ENCODE assay signal across 19 cellular contexts in genomic region chr19:8536282-8536681, GRCh38. TPM values are rescaled to one million over a fixed set of nuclear protein-coding genes. Genes with fewer than 3 reads are reported as not detected.
A peak's percentile ranks its signal among the peaks of the same experiment; 100 is the strongest.
DNase-seq lines count a peak whose midpoint lies in the region; ATAC-seq and TF ChIP-seq lines count a peak whose summit lies in the region.
"Had no signal": no experiment of that assay in that cellular context is flagged by ENCODE, and none has a peak within 500 bp of the region (broad histone marks: within the 10 kb centered on the region; RNA-seq: fewer than 3 reads in every experiment).

No MANE protein-coding gene starts in this region.

- no peak for DNase-seq in activated CD8-positive, alpha-beta T cell treated with anti-CD3 and anti-CD28 coated beads, Interleukin-2, amount 10 ng/mL, durations not matched to agents 7 days and 5 days
- DNase-seq in activated CD8-positive, alpha-beta T cell treated with anti-CD3 and anti-CD28 coated beads for 36 hours = no peak
- DNase-seq in T-helper 17 cell = no peak
- no peak for DNase-seq in memory B cell (ENCODE audit: low spot score in 2 of 2)
- no peak for DNase-seq in upper lobe of right lung
- DNase-seq in left ventricle myocardium superior = no peak
- no peak for DNase-seq in HuH-7 (ENCODE audit: low spot score)
- DNase-seq in NAMALWA (ENCODE audit: low spot score) = no peak
- DNase-seq: 8988T, BE2C, DMS79, KG1, NCI-H1694 treated with DMSO at 0.1 percent for 48 hours, NCI-H2107, NCI-H524, NCI-H82, OCI-M1, Right ventricle myocardium superior had no signal

- CTCF ChIA-PET in activated CD8-positive, alpha-beta T cell treated with anti-CD3 and anti-CD28 coated beads, Interleukin-2, amount 10 ng/mL, durations not matched to agents 7 days and 5 days (lab: Charles Lee) = no interaction called here
- CTCF ChIA-PET in activated CD8-positive, alpha-beta T cell treated with anti-CD3 and anti-CD28 coated beads for 36 hours (lab: Charles Lee) = no interaction called here

- H3K9me3 ChIP-seq in T-helper 17 cell (ENCODE audit: control insufficient read depth, low read length, poor library complexity, severe bottlenecking) = no peaks in the 10 kb centered on the region
- no peaks in the 10 kb centered on the region for H3K9me3 ChIP-seq in upper lobe of right lung
- H3K9me3 ChIP-seq: BE2C had no signal

- POLR2A ChIA-PET in activated CD8-positive, alpha-beta T cell treated with anti-CD3 and anti-CD28 coated beads, Interleukin-2, amount 10 ng/mL, durations not matched to agents 7 days and 5 days (lab: Charles Lee) = no interaction called here
- POLR2A ChIA-PET in activated CD8-positive, alpha-beta T cell treated with anti-CD3 and anti-CD28 coated beads for 36 hours (lab: Charles Lee) = no interaction called here

- peak overlapping the region; percentile 13 for H3K27ac Mint-ChIP-seq in activated CD8-positive, alpha-beta T cell treated with anti-CD3 and anti-CD28 coated beads, Interleukin-2, amount 10 ng/mL, durations not matched to agents 7 days and 5 days
- no peak overlapping the region for H3K27ac Mint-ChIP-seq in activated CD8-positive, alpha-beta T cell treated with anti-CD3 and anti-CD28 coated beads for 36 hours
- H3K27ac Mint-ChIP-seq in T-helper 17 cell (peak overlapping the region; percentile 85), memory B cell (peak overlapping the region; percentile 0)

- H3K9me3 Mint-ChIP-seq in activated CD8-positive, alpha-beta T cell treated with anti-CD3 and anti-CD28 coated beads, Interleukin-2, amount 10 ng/mL, durations not matched to agents 7 days and 5 days (ENCODE audit: insufficient read depth) = no peaks in the 10 kb centered on the region
- no peaks in the 10 kb centered on the region for H3K9me3 Mint-ChIP-seq in activated CD8-positive, alpha-beta T cell treated with anti-CD3 and anti-CD28 coated beads for 36 hours
- H3K9me3 Mint-ChIP-seq in memory B cell = no peaks in the 10 kb centered on the region

- ATAC-seq in activated CD8-positive, alpha-beta T cell treated with anti-CD3 and anti-CD28 coated beads, Interleukin-2, amount 10 ng/mL, durations not matched to agents 7 days and 5 days = no peak
- no peak for ATAC-seq in activated CD8-positive, alpha-beta T cell treated with anti-CD3 and anti-CD28 coated beads for 36 hours
- ATAC-seq in T-helper 17 cell (no peak), memory B cell (ENCODE audit: low read depth) (no peak), upper lobe of right lung (peak; percentile 7), left ventricle myocardium superior (no peak)
- ATAC-seq: HepG2 had no signal

- peaks cover 51% of the 10 kb centered on the region for H3K36me3 Mint-ChIP-seq in activated CD8-positive, alpha-beta T cell treated with anti-CD3 and anti-CD28 coated beads, Interleukin-2, amount 10 ng/mL, durations not matched to agents 7 days and 5 days (ENCODE audit: low read depth)
- H3K36me3 Mint-ChIP-seq in activated CD8-positive, alpha-beta T cell treated with anti-CD3 and anti-CD28 coated beads for 36 hours (ENCODE audit: low read depth) = no peaks in the 10 kb centered on the region
- H3K36me3 Mint-ChIP-seq in T-helper 17 cell (ENCODE audit: low read depth) (peaks cover 7% of the 10 kb centered on the region), memory B cell (peaks cover 35% of the 10 kb centered on the region)

- H3K4me1 ChIP-seq in upper lobe of right lung = no peaks in the 10 kb centered on the region
- H3K4me1 ChIP-seq: BE2C had no signal

- TF ChIP-seq CTCF in activated CD8-positive, alpha-beta T cell treated with anti-CD3 and anti-CD28 coated beads for 36 hours (IDR thresholded peaks at IDR 0.05) = no peak
- TF ChIP-seq CTCF in upper lobe of right lung (IDR thresholded peaks at IDR 0.05) = no peak

- intact Hi-C loops in activated CD8-positive, alpha-beta T cell treated with anti-CD3 and anti-CD28 coated beads for 36 hours (cut with micrococcal nuclease) = no loop called here
- intact Hi-C loops in upper lobe of right lung (cut with DNase I) (no loop called here), left ventricle myocardium superior (cut with micrococcal nuclease) (no loop called here)

- H3K4me1 Mint-ChIP-seq in activated CD8-positive, alpha-beta T cell treated with anti-CD3 and anti-CD28 coated beads, Interleukin-2, amount 10 ng/mL, durations not matched to agents 7 days and 5 days (ENCODE audit: low read depth) = no peaks in the 10 kb centered on the region
- H3K4me1 Mint-ChIP-seq in activated CD8-positive, alpha-beta T cell treated with anti-CD3 and anti-CD28 coated beads for 36 hours (ENCODE audit: low read depth) = no peaks in the 10 kb centered on the region
- H3K4me1 Mint-ChIP-seq in T-helper 17 cell (peaks cover 4% of the 10 kb centered on the region), memory B cell (no peaks in the 10 kb centered on the region)

- no peaks in the 10 kb centered on the region for H3K27me3 ChIP-seq in upper lobe of right lung

- no peak overlapping the region for H3K27ac ChIP-seq in upper lobe of right lung

- no peaks in the 10 kb centered on the region for H3K27me3 Mint-ChIP-seq in activated CD8-positive, alpha-beta T cell treated with anti-CD3 and anti-CD28 coated beads, Interleukin-2, amount 10 ng/mL, durations not matched to agents 7 days and 5 days (ENCODE audit: low read depth)
- no peaks in the 10 kb centered on the region for H3K27me3 Mint-ChIP-seq in activated CD8-positive, alpha-beta T cell treated with anti-CD3 and anti-CD28 coated beads for 36 hours
- H3K27me3 Mint-ChIP-seq in T-helper 17 cell (no peaks in the 10 kb centered on the region), memory B cell (no peaks in the 10 kb centered on the region)

- H3K4me3 ChIP-seq in upper lobe of right lung = no peak overlapping the region

- peaks cover 5% of the 10 kb centered on the region for H3K36me3 ChIP-seq in upper lobe of right lung
- H3K36me3 ChIP-seq: BE2C had no signal

- H3K4me3 Mint-ChIP-seq in activated CD8-positive, alpha-beta T cell treated with anti-CD3 and anti-CD28 coated beads, Interleukin-2, amount 10 ng/mL, durations not matched to agents 7 days and 5 days = no peak overlapping the region
- H3K4me3 Mint-ChIP-seq in activated CD8-positive, alpha-beta T cell treated with anti-CD3 and anti-CD28 coated beads for 36 hours = no peak overlapping the region
- H3K4me3 Mint-ChIP-seq in T-helper 17 cell = no peak overlapping the region
- H3K4me3 Mint-ChIP-seq in memory B cell = no peak overlapping the region

RNA-seq across cellular contexts. Expression of gene ZNF414, which starts 22.3 kb away (rescaled TPM):
- total RNA-seq in activated CD8-positive, alpha-beta T cell treated with anti-CD3 and anti-CD28 coated beads, Interleukin-2, amount 10 ng/mL, durations not matched to agents 7 days and 5 days = 10 to 100 TPM; 28.7 to 36.2 TPM
- total RNA-seq in activated CD8-positive, alpha-beta T cell treated with anti-CD3 and anti-CD28 coated beads for 36 hours = 10 to 100 TPM; 21.6 to 24.0 TPM
- total RNA-seq in T-helper 17 cell = 10 to 100 TPM; 45.1 to 46.2 TPM
- 23.4 TPM for total RNA-seq in upper lobe of right lung
- total RNA-seq in left ventricle myocardium superior = 12.9 TPM

RNA-seq across cellular contexts. Expression of gene PRAM1, which starts 33.8 kb away (rescaled TPM):
- total RNA-seq in activated CD8-positive, alpha-beta T cell treated with anti-CD3 and anti-CD28 coated beads, Interleukin-2, amount 10 ng/mL, durations not matched to agents 7 days and 5 days = 1 to 10 TPM; 2.3 to 2.7 TPM
- 1 to 10 TPM in 1 of 2 experiments, under 1 TPM in 1; 0.74 to 1.1 TPM for total RNA-seq in activated CD8-positive, alpha-beta T cell treated with anti-CD3 and anti-CD28 coated beads for 36 hours
- total RNA-seq in T-helper 17 cell (1 to 10 TPM; 5.2 to 7.4 TPM), upper lobe of right lung (31.3 TPM), left ventricle myocardium superior (0.59 TPM)
- total RNA-seq: HepG2 had no signal

RNA-seq across cellular contexts. Expression of gene MYO1F, which starts 41.0 kb away (rescaled TPM):
- 100 to 1,000 TPM; 254 to 266 TPM for total RNA-seq in activated CD8-positive, alpha-beta T cell treated with anti-CD3 and anti-CD28 coated beads, Interleukin-2, amount 10 ng/mL, durations not matched to agents 7 days and 5 days
- total RNA-seq in activated CD8-positive, alpha-beta T cell treated with anti-CD3 and anti-CD28 coated beads for 36 hours = 10 to 100 TPM; 21.0 to 21.4 TPM
- total RNA-seq in T-helper 17 cell (100 to 1,000 TPM; 270 to 305 TPM), upper lobe of right lung (106 TPM), left ventricle myocardium superior (8.0 TPM)
